Comparison of ENCODE assay signal across 8 cellular contexts in the genomic region with DNA sequence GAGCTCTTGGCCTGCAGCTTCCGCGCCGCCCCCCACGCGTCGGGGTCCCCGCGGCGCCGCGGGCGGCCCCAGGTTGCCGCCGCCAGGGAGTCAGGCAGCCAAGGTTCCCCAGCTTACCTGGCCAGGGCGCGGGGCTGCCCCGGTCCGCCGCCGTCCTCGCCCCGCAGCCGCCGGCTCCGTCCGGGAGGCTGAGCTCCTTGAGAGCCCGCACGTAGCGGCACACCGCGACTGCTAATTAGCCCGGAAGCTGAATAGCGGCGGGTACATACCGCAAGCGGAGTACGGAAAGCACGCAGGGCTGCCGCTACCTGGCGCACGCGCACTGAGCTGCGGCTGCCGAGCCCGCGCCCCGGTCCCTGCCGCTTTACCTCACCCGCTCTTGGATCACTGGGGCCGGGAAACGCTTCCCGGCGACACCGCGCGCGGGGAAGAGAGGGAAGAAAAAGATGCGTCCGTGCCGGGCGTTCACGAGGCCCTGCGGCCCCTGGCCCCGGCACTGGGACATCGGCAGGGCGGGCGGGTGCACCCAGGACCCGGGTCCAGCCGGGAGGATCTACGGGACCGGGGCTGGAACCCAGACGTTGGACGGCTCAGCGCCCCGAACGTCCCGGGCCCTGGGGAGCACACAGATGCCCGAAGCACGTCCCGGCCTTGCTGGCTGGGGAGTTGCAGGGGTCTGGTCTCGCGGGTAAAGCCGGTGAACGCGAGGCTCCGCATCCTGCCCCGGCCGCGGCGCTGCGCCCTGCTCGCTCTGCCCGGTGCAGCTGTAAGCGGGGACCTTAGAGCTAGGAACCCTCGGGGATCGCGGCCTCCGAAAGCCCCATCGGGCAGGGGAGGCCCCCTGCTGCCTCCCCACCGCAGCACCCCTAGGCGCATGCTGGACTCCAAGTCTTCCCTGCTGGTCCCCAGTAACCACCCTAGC.
DNase-seq lines count a peak whose midpoint lies in the region; TF ChIP-seq lines count a peak whose summit lies in the region.

A gene with protein sequence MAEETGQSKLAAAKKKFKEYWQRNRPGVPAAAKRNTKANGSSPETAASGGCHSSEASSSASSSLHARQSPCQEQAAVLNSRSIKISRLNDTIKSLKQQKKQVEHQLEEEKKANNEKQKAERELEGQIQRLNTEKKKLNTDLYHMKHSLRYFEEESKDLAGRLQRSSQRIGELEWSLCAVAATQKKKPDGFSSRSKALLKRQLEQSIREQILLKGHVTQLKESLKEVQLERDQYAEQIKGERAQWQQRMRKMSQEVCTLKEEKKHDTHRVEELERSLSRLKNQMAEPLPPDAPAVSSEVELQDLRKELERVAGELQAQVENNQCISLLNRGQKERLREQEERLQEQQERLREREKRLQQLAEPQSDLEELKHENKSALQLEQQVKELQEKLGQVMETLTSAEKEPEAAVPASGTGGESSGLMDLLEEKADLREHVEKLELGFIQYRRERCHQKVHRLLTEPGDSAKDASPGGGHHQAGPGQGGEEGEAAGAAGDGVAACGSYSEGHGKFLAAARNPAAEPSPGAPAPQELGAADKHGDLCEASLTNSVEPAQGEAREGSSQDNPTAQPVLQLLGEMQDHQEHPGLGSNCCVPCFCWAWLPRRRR (minus strand): TSS at position 253 of the 922 bp plus-strand sequence. CDS start 47,739 bp downstream, outside the sequence.

- in situ Hi-C loops in astrocyte of the spinal cord (cut with HindIII; ENCODE audit: low sequenced_read_pairs) = no loop called here

- H3K36me3 ChIP-seq in iPS DF 6.9 (ENCODE audit: control insufficient read depth, insufficient read depth, low read length) = no peaks in the 10 kb centered on the region

- no CpG with 5 or more reads among the region's 101 CpGs for WGBS in iPS DF 6.9 (ENCODE audit: insufficient coverage, insufficient read length)

- H3K4me3 ChIP-seq in GM12865 (ENCODE audit: low read depth, low read length) (peak within 1 kb of the TSS; percentile 94), HFF-Myc (replicated peaks; ENCODE audit: low read depth, low read length) (peak within 1 kb of the TSS; percentile 62), astrocyte of the spinal cord (ENCODE audit: low read depth, low read length) (peak within 1 kb of the TSS; percentile 62), iPS DF 6.9 (ENCODE audit: low read length) (peak within 1 kb of the TSS; percentile 62), skeletal muscle cell (ENCODE audit: low read depth, low read length) (peak within 1 kb of the TSS; percentile 74)

- no peaks in the 10 kb centered on the region for H3K9me3 ChIP-seq in iPS DF 6.9 (ENCODE audit: control insufficient read depth, insufficient read depth, low read length)

- TF ChIP-seq CTCF in GM12865 (IDR thresholded peaks at IDR 0.05; ENCODE audit: insufficient read depth, low read depth, low read length, missing control alignments) (no peak), HFF-Myc (IDR thresholded peaks at IDR 0.05; ENCODE audit: low read depth, low read length, missing control alignments) (no peak), astrocyte of the spinal cord (IDR thresholded peaks at IDR 0.05; ENCODE audit: low read depth, low read length) (no peak)

- DNase-seq in GM12865 (ENCODE audit: low read depth) (peak; percentile 88), HFF-Myc (ENCODE audit: extremely low read depth, low read depth) (no peak), MV-4-11 (lab: John Stamatoyannopoulos, UW) (peak; percentile 17), T1000 (lab: John Stamatoyannopoulos, UW) (peak; percentile 31), astrocyte of the spinal cord (ENCODE audit: low read depth, low spot score) (peak; percentile 53), iPS DF 6.9 (ENCODE audit: low read depth, low spot score) (no peak), skeletal muscle cell (ENCODE audit: low read depth) (peak; percentile 10), GOT3 (lab: John Stamatoyannopoulos, UW) (no peak)

- H3K27me3 ChIP-seq in iPS DF 6.9 (ENCODE audit: control insufficient read depth, insufficient read depth, low read length) = peaks cover 5% of the 10 kb centered on the region; the same call in 1 of the 2 replicates

- no peaks in the 10 kb centered on the region for H3K4me1 ChIP-seq in iPS DF 6.9 (ENCODE audit: control insufficient read depth, insufficient read depth, low read length)

- no peak within 1 kb of the TSS for H3K27ac ChIP-seq in iPS DF 6.9 (ENCODE audit: low read length)

Comparison
In these comparisons a context has a peak if more than half of its experiments do, and no peak if none do; other contexts are left out.
1. DNase-seq: peak in GM12865 (single experiment), MV-4-11 (single experiment), T1000 (single experiment), astrocyte of the spinal cord (single experiment) and skeletal muscle cell (single experiment); none in HFF-Myc (single experiment), iPS DF 6.9 (single experiment) and GOT3 (single experiment).
2. Peak in every context shown above with its lines, with median percentiles within 50 percentile points of each other: H3K4me3 ChIP-seq.